ENCODE assay signal across 11 cellular contexts in genomic region chr19:48171584-48172170, GRCh38. TPM values are rescaled to one million over a fixed set of nuclear protein-coding genes. Genes with fewer than 3 reads are reported as not detected.
DNase-seq lines count a peak whose midpoint lies in the region; ATAC-seq and TF ChIP-seq lines count a peak whose summit lies in the region.
"Had no signal": no experiment of that assay in that cellular context is flagged by ENCODE, and none has a peak within 500 bp of the region (broad histone marks: within the 10 kb centered on the region; RNA-seq: fewer than 3 reads in every experiment).

No MANE protein-coding gene starts in this region.

- intact Hi-C loops in dorsolateral prefrontal cortex (cut with DNase I), result loop anchor here in 1 of 2 donors (10.0 kb wide), 1 partner anchor 83 kb away; the partner anchor contains the start of gene CARD8

- H3K36me3 ChIP-seq in neuron (ENCODE audit: insufficient read depth, low read length), result peaks cover 32% of the 10 kb centered on the region
- H3K36me3 ChIP-seq: right lobe of liver had no signal

- H3K27me3 ChIP-seq in dorsolateral prefrontal cortex (no peaks in the 10 kb centered on the region), neuron (ENCODE audit: insufficient read depth, low read length) (no peaks in the 10 kb centered on the region)
- H3K27me3 ChIP-seq: right lobe of liver had no signal

- TF ChIP-seq CTCF in GM12864 (IDR thresholded peaks at IDR 0.05; ENCODE audit: low read depth, low read length, missing control alignments) (no peak), dorsolateral prefrontal cortex (IDR thresholded peaks at IDR 0.05 in 54 of 56, conservative IDR thresholded peaks at IDR 0.05 in 2 of 56; ENCODE audit: low read depth in 1 of 56, partially characterized antibody in 56 of 56) (no peak)

- H3K4me1 ChIP-seq in neuron (ENCODE audit: insufficient read depth, low read length), result peaks cover 16% of the 10 kb centered on the region

- no peak for ATAC-seq in HG02870 (IDR thresholded peaks at IDR 0.05; ENCODE audit: unreplicated experiment)
- ATAC-seq: right lobe of liver had no signal

- H3K4me3 ChIP-seq in GM12864 (ENCODE audit: low read depth, low read length) (peak overlapping the region; percentile 98), dorsolateral prefrontal cortex (peak overlapping the region in 35 of 59 donors; percentile 71 to 98 (median 86)), neuron (ENCODE audit: low read length) (peak overlapping the region; percentile 94)

- H3K27ac ChIP-seq in dorsolateral prefrontal cortex, result peak overlapping the region in 4 of 59 donors; percentile 25 to 99 (median 94)

- no peak for DNase-seq in GM12864 (ENCODE audit: low read depth)
- peak; percentile 83 for DNase-seq in NCI-H748 (lab: John Stamatoyannopoulos, UW; ENCODE audit: unreplicated experiment)
- DNase-seq in dorsolateral prefrontal cortex, result no peak
- DNase-seq in NCI-H1930 (lab: John Stamatoyannopoulos, UW), result no peak
- DNase-seq in ureter (ENCODE audit: low spot score), result no peak
- DNase-seq in DMS153 (lab: John Stamatoyannopoulos, UW), result no peak
- DNase-seq: NCI-H526 treated with DMSO at 0.1 percent for 48 hours had no signal

- no peaks in the 10 kb centered on the region for H3K9me3 ChIP-seq in neuron (ENCODE audit: low read length)
- H3K9me3 ChIP-seq: right lobe of liver, thoracic aorta had no signal

- H2AFZ ChIP-seq in neuron (ENCODE audit: low read depth, low read length), result no peak overlapping the region

RNA-seq across cellular contexts. Expression of gene ZSWIM9, which starts 1.2 kb away (rescaled TPM):
- total RNA-seq in dorsolateral prefrontal cortex (10 to 100 TPM; 14.1 to 42.1 (median 18.4) TPM), ureter (5.2 TPM)

RNA-seq across cellular contexts. Expression of gene LIG1, which starts 1.5 kb away (rescaled TPM):
- total RNA-seq in dorsolateral prefrontal cortex (10 to 100 TPM; 12.7 to 39.6 (median 22.5) TPM), ureter (25.5 TPM)
